ENCODE assay signal across 13 cellular contexts in the genomic region with DNA sequence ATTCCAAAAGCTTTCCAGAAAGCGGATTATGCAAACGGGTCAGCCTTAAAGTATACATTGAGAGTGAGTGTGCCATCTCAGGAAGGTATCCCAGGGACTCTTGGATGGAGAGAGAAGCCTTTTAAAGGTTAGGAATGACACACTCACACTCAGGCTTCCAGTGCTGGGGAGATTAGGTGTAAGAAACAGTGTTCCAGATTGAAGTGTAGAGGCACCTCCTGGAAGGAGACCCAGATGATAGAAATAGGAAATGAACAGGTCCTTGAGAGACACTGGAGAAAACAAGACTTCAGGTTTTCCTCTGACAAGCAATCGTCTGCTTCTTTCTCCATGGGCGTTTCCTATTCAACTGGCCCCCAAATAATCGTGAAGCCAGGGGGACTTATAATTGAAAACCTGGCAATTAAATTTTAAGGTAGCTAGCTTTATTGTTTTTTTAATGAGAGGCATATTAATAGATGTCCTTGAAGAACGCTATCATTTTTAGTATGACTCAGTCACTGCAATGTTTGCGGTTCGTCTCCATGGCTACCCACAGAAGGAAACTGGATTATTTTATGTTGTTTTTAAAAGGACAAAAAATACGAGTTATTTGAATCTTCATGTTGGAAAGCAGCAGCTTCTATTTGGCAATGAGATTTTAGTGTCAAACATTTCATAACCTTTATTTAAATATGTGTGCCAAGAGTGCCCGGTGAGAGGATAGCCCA. TPM values are rescaled to one million over a fixed set of nuclear protein-coding genes. Genes with fewer than 3 reads are reported as not detected.
DNase-seq lines count a peak whose midpoint lies in the region; ATAC-seq and TF ChIP-seq lines count a peak whose summit lies in the region.
"Had no signal": no experiment of that assay in that cellular context is flagged by ENCODE, and none has a peak within 500 bp of the region (broad histone marks: within the 10 kb centered on the region; RNA-seq: fewer than 3 reads in every experiment).

No MANE protein-coding gene starts in this region.

- H3K4me2 ChIP-seq in smooth muscle cell: peak overlapping the region; percentile 53
- H3K4me2 ChIP-seq: BLaER1 had no signal

- WGBS in smooth muscle cell (ENCODE audit: low lambda C conversion rate): 68% methylated on average over 10 of the region's 10 CpGs

- H3K9ac ChIP-seq in smooth muscle cell (ENCODE audit: low read depth): peak overlapping the region; percentile 64
- H3K9ac ChIP-seq: BLaER1 had no signal

- H3K27me3 ChIP-seq in smooth muscle cell (ENCODE audit: low read depth) (no peaks in the 10 kb centered on the region), HAP-1 (ENCODE audit: low read depth) (no peaks in the 10 kb centered on the region)
- H3K27me3 ChIP-seq: BLaER1, stomach had no signal

- TF ChIP-seq POLR2A in erythroblast (IDR thresholded peaks at IDR 0.05; ENCODE audit: low read length): no peak

- H3F3A ChIP-seq in smooth muscle cell (ENCODE audit: low read depth): no peaks in the 10 kb centered on the region

- in situ Hi-C loops in HAP-1 (cut with MboI; ENCODE audit: low sequenced_read_pairs): no loop called here

- H3K4me3 ChIP-seq in fibroblast of mammary gland (ENCODE audit: control insufficient read depth, low read depth, low read length) (no peak overlapping the region), smooth muscle cell (no peak overlapping the region), HAP-1 (no peak overlapping the region)
- H3K4me3 ChIP-seq: BLaER1, stomach had no signal

- DNase-seq in activated naive CD4-positive, alpha-beta T cell treated with Interleukin-2 at 50 U/mL for 16 hours: peak; percentile 22
- DNase-seq in activated naive CD4-positive, alpha-beta T cell (lab: John Stamatoyannopoulos, UW): no peak
- DNase-seq in T follicular helper cell (ENCODE audit: low read depth) (peak; percentile 34), fibroblast of mammary gland (ENCODE audit: low read depth) (peak; percentile 73), smooth muscle cell (lab: John Stamatoyannopoulos, UW; ENCODE audit: unreplicated experiment) (no peak), erythroblast (lab: John Stamatoyannopoulos, UW) (no peak), HAP-1 (ENCODE audit: low spot score in 2 of 2) (no peak)
- DNase-seq: anterior cingulate cortex, NCI-H226, SHP77 treated with DMSO at 0.1 percent for 48 hours, stomach had no signal

- H3K9me3 ChIP-seq in smooth muscle cell (replicated peaks; ENCODE audit: low read depth) (no peaks in the 10 kb centered on the region), HAP-1 (no peaks in the 10 kb centered on the region)
- H3K9me3 ChIP-seq: BLaER1, stomach had no signal

- peak overlapping the region; percentile 79 for H3K27ac ChIP-seq in smooth muscle cell (ENCODE audit: low read depth)
- H3K27ac ChIP-seq: BLaER1, stomach had no signal

- no peak overlapping the region for H2AFZ ChIP-seq in smooth muscle cell (ENCODE audit: low read depth)

- no peaks in the 10 kb centered on the region for H4K20me1 ChIP-seq in smooth muscle cell (ENCODE audit: low read depth)
- H4K20me1 ChIP-seq: BLaER1 had no signal

- ATAC-seq in HG03280 (IDR thresholded peaks at IDR 0.05; ENCODE audit: unreplicated experiment): no peak

- TF ChIP-seq CTCF in fibroblast of mammary gland (conservative IDR thresholded peaks at IDR 0.05; ENCODE audit: control insufficient read depth, insufficient read depth, low read depth, low read length) (no peak), smooth muscle cell (IDR thresholded peaks at IDR 0.05; ENCODE audit: borderline replicate concordance, insufficient read depth, poor library complexity, severe bottlenecking) (no peak)

- H3K4me1 ChIP-seq in smooth muscle cell (ENCODE audit: low read depth) (no peaks in the 10 kb centered on the region), HAP-1 (no peaks in the 10 kb centered on the region)

- H3K79me2 ChIP-seq in smooth muscle cell (ENCODE audit: low read depth): no peaks in the 10 kb centered on the region

- H3K36me3 ChIP-seq in smooth muscle cell (ENCODE audit: low read depth) (no peaks in the 10 kb centered on the region), HAP-1 (replicated peaks) (no peaks in the 10 kb centered on the region)

RNA-seq across cellular contexts. Expression of a gene that starts 46.3 kb away (rescaled TPM):
- total RNA-seq in smooth muscle cell: 0.18 TPM in 1 of 2 replicates, not detected in the other
- 0.18 and 0.64 TPM in 2 replicates for polyA plus RNA-seq in smooth muscle cell

Comparison
In these comparisons a context has a peak if more than half of its experiments do, and no peak if none do; other contexts are left out.
1. DNase-seq: peak in activated naive CD4-positive, alpha-beta T cell treated with Interleukin-2 at 50 U/mL for 16 hours (single experiment), T follicular helper cell (single experiment) and fibroblast of mammary gland (single experiment); none in activated naive CD4-positive, alpha-beta T cell (0 of 4), smooth muscle cell (single experiment), erythroblast (0 of 2) and HAP-1 (0 of 2).